In genomic region chr1:147600119-147601111, GRCh38 we compare ENCODE assay signal across 8 cellular contexts. TPM values are rescaled to one million over a fixed set of nuclear protein-coding genes. Genes with fewer than 3 reads are reported as not detected.
DNase-seq lines count a peak whose midpoint lies in the region; ATAC-seq, FAIRE-seq and TF ChIP-seq lines count a peak whose summit lies in the region.

No MANE protein-coding gene starts in this region.

- peaks cover 2% of the 10 kb centered on the region for H3F3A ChIP-seq in neural cell (ENCODE audit: insufficient read depth, low read length, poor library complexity, severe bottlenecking)

- no peaks in the 10 kb centered on the region for H3K27me3 Mint-ChIP-seq in Caco-2 (ENCODE audit: insufficient read depth, unreplicated experiment)

- ATAC-seq in HCT116 = no peak
- no peak for ATAC-seq in HG03439 (IDR thresholded peaks at IDR 0.05; ENCODE audit: unreplicated experiment)
- ATAC-seq in GM21825 (IDR thresholded peaks at IDR 0.05; ENCODE audit: unreplicated experiment) = no peak
- ATAC-seq in HG03196 (IDR thresholded peaks at IDR 0.05; ENCODE audit: unreplicated experiment) = no peak

- H4K20me1 ChIP-seq in HCT116 (ENCODE audit: insufficient read depth) (no peaks in the 10 kb centered on the region), endothelial cell of umbilical vein (replicated peaks; ENCODE audit: control insufficient read depth, extremely low read depth, insufficient read depth, low read length) (no peaks in the 10 kb centered on the region), neural cell (ENCODE audit: insufficient read depth) (no peaks in the 10 kb centered on the region)

- intact Hi-C loops in Caco-2 (cut with micrococcal nuclease; ENCODE audit: unreplicated experiment) (loop anchor here (1.0 kb wide), 2 partner anchors 12 to 25 kb away; no protein-coding TSS in a partner anchor), HCT116 (cut with micrococcal nuclease) (no loop called here), endothelial cell of umbilical vein (cut with micrococcal nuclease) (loop anchor here (1.0 kb wide), 1 partner anchor 27 kb away; no protein-coding TSS in a partner anchor)

- peak overlapping the region; percentile 78 for H3K4me3 Mint-ChIP-seq in Caco-2 (ENCODE audit: unreplicated experiment)

- dilution Hi-C loops in endothelial cell of umbilical vein (cut with MboI; ENCODE audit: extremely low pct_ligation_motif_present, low sequenced_read_pairs) = no loop called here

- RAD21 ChIA-PET in HCT116 (lab: Charles Lee; ENCODE audit: low non-redundant PET in 1 of 2, low total read pairs in 2 of 2, uncharacterized antibody in 2 of 2, unreplicated experiment in 2 of 2) = no interaction called here

- peaks cover 8% of the 10 kb centered on the region for H3K36me3 Mint-ChIP-seq in Caco-2 (ENCODE audit: insufficient read depth, unreplicated experiment)

- H3K27me3 ChIP-seq in Caco-2 (replicated peaks; ENCODE audit: control insufficient read depth, insufficient read depth, low read length) (no peaks in the 10 kb centered on the region), HCT116 (ENCODE audit: insufficient read depth, low read length) (no peaks in the 10 kb centered on the region), endothelial cell of umbilical vein (ENCODE audit: control insufficient read depth in 2 of 2, insufficient read depth in 2 of 2, low read length in 2 of 2) (peaks cover 3 to 4% of the 10 kb centered on the region in 2 experiments), neural cell (ENCODE audit: insufficient read depth, low read depth, low read length) (no peaks in the 10 kb centered on the region)

- no peaks in the 10 kb centered on the region for H3K9me1 ChIP-seq in endothelial cell of umbilical vein (replicated peaks; ENCODE audit: control insufficient read depth, extremely low read depth, insufficient read depth, low read length)

- no peak for TF ChIP-seq EP300 in neural cell (conservative IDR thresholded peaks at IDR 0.05; ENCODE audit: poor library complexity, severe bottlenecking)

- H3K27ac Mint-ChIP-seq in Caco-2 (ENCODE audit: unreplicated experiment) = peak overlapping the region; percentile 59

- POLR2A ChIA-PET in Caco-2 (lab: Charles Lee) (interaction anchor here (0.6 to 1.5 kb wide), 11 partner anchors 11 to 734 kb away, joined by 3 to 32 read pairs (median 4); partner anchors contain the start of gene BCL9), HCT116 (lab: Charles Lee) (interaction anchor here (1.0 kb wide), 1 partner anchor 10 kb away, joined by 4 read pairs; no protein-coding TSS in a partner anchor), endothelial cell of umbilical vein (lab: Charles Lee) (interaction anchor here (0.8 to 2.3 kb wide), 4 partner anchors 59 to 516 kb away, joined by 3 to 20 read pairs (median 4); partner anchors contain the start of gene BCL9)

- H3K4me1 ChIP-seq in Caco-2 (peaks cover 13% of the 10 kb centered on the region), HCT116 (ENCODE audit: control insufficient read depth in 1 of 2, insufficient read depth in 2 of 2, low read length in 2 of 2) (peaks cover 3 to 18% of the 10 kb centered on the region in 2 experiments; a peak in 3 of 4 replicates), endothelial cell of umbilical vein (ENCODE audit: control insufficient read depth, extremely low read depth, insufficient read depth, low read length) (peaks cover 13% of the 10 kb centered on the region)

- DNase-seq in Caco-2 (no peak), HCT116 (ENCODE audit: low read depth, low spot score) (no peak), SK-MEL-5 (ENCODE audit: low read depth, low spot score) (peak; percentile 33), endothelial cell of umbilical vein (ENCODE audit: low read depth, low spot score) (peak; percentile 31)

- H3K4me3 ChIP-seq in Caco-2 (ENCODE audit: low read depth, low read length) (peak overlapping the region; percentile 68), HCT116 (replicated peaks in 1 of 2; ENCODE audit: low read depth in 1 of 2, low read length in 2 of 2) (peak overlapping the region; percentile 53 to 77), endothelial cell of umbilical vein (replicated peaks in 1 of 3; ENCODE audit: insufficient read depth in 1 of 3, low read depth in 1 of 3, low read length in 3 of 3) (peak overlapping the region; percentile 66 to 91 (median 77)), neural cell (ENCODE audit: low read length) (peak overlapping the region; percentile 71)

- CTCF ChIA-PET in Caco-2 (lab: Charles Lee) = interaction anchor here (0.6 to 1.2 kb wide), 7 partner anchors 12 to 93 kb away, joined by 3 to 14 read pairs (median 4); partner anchors contain the start of genes ACP6 and BCL9
- CTCF ChIA-PET in HCT116 (lab: Charles Lee) = no interaction called here
- CTCF ChIA-PET in endothelial cell of umbilical vein (lab: Charles Lee) = interaction anchor here (0.6 to 3.9 kb wide), 14 partner anchors 10 to 327 kb away, joined by 3 to 25 read pairs (median 5); partner anchors contain the start of gene BCL9

- no peak for TF ChIP-seq CTCF in Caco-2 (IDR thresholded peaks at IDR 0.05; ENCODE audit: insufficient read depth in 1 of 2, low read depth in 1 of 2, low read length in 1 of 2, severe bottlenecking in 1 of 2, unreplicated experiment in 1 of 2)
- no peak for TF ChIP-seq CTCF in HCT116 (IDR thresholded peaks at IDR 0.05 in 2 of 3, conservative IDR thresholded peaks at IDR 0.05 in 1 of 3; ENCODE audit: borderline replicate concordance in 1 of 3, insufficient read depth in 1 of 3, low read depth in 2 of 3, low read length in 2 of 3)
- TF ChIP-seq CTCF in endothelial cell of umbilical vein (IDR thresholded peaks at IDR 0.05; ENCODE audit: extremely low read depth in 1 of 2, insufficient read depth in 1 of 2, low read depth in 1 of 2, low read length in 2 of 2) = peak in 1 of 2 donors; percentile 5
- TF ChIP-seq CTCF in neural cell (IDR thresholded peaks at IDR 0.05; ENCODE audit: poor library complexity, severe bottlenecking) = no peak

- FAIRE-seq in endothelial cell of umbilical vein (lab: Jason Lieb, UNC) = peak; percentile 76

- H3K79me2 ChIP-seq in HCT116 (ENCODE audit: insufficient read depth, low read length) (peaks cover 19% of the 10 kb centered on the region), endothelial cell of umbilical vein (ENCODE audit: control insufficient read depth, insufficient read depth, low read length) (no peaks in the 10 kb centered on the region), neural cell (replicated peaks; ENCODE audit: insufficient read depth, low read length) (peaks cover 72% of the 10 kb centered on the region)

- peaks cover 15% of the 10 kb centered on the region for H3K4me1 Mint-ChIP-seq in Caco-2 (ENCODE audit: low read depth, unreplicated experiment)

- no peak for TF ChIP-seq RAD21 in HCT116 (IDR thresholded peaks at IDR 0.05; ENCODE audit: low read depth)
- no peak for TF ChIP-seq RAD21 in neural cell (conservative IDR thresholded peaks at IDR 0.05)

- H3K9me3 ChIP-seq in Caco-2 = no peaks in the 10 kb centered on the region
- H3K9me3 ChIP-seq in HCT116 (ENCODE audit: control insufficient read depth in 1 of 2, insufficient read depth in 1 of 2, low read depth in 1 of 2, low read length in 2 of 2) = no peaks in the 10 kb centered on the region
- H3K9me3 ChIP-seq in endothelial cell of umbilical vein (replicated peaks; ENCODE audit: control insufficient read depth, insufficient read depth, low read length) = no peaks in the 10 kb centered on the region
- no peaks in the 10 kb centered on the region for H3K9me3 ChIP-seq in neural cell (ENCODE audit: low read length)

- H3K4me2 ChIP-seq in HCT116 (ENCODE audit: low read length) (peak overlapping the region; percentile 93), endothelial cell of umbilical vein (ENCODE audit: insufficient read depth, low read length) (peak overlapping the region; percentile 84), neural cell (ENCODE audit: low read length) (peak overlapping the region; percentile 79)

- H3K27ac ChIP-seq in HCT116 (ENCODE audit: low read depth, low read length) = peak overlapping the region; percentile 38; the same call in 1 of the 2 replicates
- H3K27ac ChIP-seq in endothelial cell of umbilical vein (ENCODE audit: insufficient read depth, low read depth, low read length) = peak overlapping the region; percentile 65
- peak overlapping the region; percentile 59 for H3K27ac ChIP-seq in neural cell (ENCODE audit: low read length)

- BruUV-seq in Caco-2 (replicated peaks; lab: Mats Ljungman, UMichigan) (no TSS peak), HCT116 (replicated peaks; lab: Mats Ljungman, UMichigan) (TSS peak; percentile 41), endothelial cell of umbilical vein (replicated peaks; lab: Mats Ljungman, UMichigan) (no TSS peak)

- in situ Hi-C loops in SK-MEL-5 (cut with HindIII; ENCODE audit: low pct_unique_long_range_greater_than_20kb, low sequenced_read_pairs) = no loop called here

- no peaks in the 10 kb centered on the region for H3K9me3 Mint-ChIP-seq in Caco-2 (ENCODE audit: unreplicated experiment)

- no peaks in the 10 kb centered on the region for H3K9me2 ChIP-seq in HCT116 (ENCODE audit: insufficient read depth)
- no peaks in the 10 kb centered on the region for H3K9me2 ChIP-seq in neural cell (ENCODE audit: insufficient read depth, low read length)

- H3K9ac ChIP-seq in HCT116 (ENCODE audit: low read length) (peak overlapping the region; percentile 69), endothelial cell of umbilical vein (replicated peaks; ENCODE audit: extremely low read depth, insufficient read depth, low read length) (peak overlapping the region; percentile 71), neural cell (ENCODE audit: low read length) (peak overlapping the region; percentile 74)

- no peak overlapping the region for H2AFZ ChIP-seq in HCT116 (ENCODE audit: low read depth, low read length, poor library complexity, severe bottlenecking)
- peak overlapping the region; percentile 27 for H2AFZ ChIP-seq in endothelial cell of umbilical vein (ENCODE audit: low read depth, low read length)
- no peak overlapping the region for H2AFZ ChIP-seq in neural cell (ENCODE audit: low read depth, low read length)

- TF ChIP-seq POLR2A in HCT116 (IDR thresholded peaks at IDR 0.05; ENCODE audit: borderline replicate concordance, extremely low read depth, insufficient read depth, insufficient read length) = no peak
- TF ChIP-seq POLR2A in endothelial cell of umbilical vein (IDR thresholded peaks at IDR 0.05; ENCODE audit: low read depth, low read length) = no peak

- H3K36me3 ChIP-seq in Caco-2 (ENCODE audit: control insufficient read depth, insufficient read depth, low read length) (no peaks in the 10 kb centered on the region; the same call in 1 of the 2 replicates), HCT116 (ENCODE audit: control insufficient read depth in 1 of 2, insufficient read depth in 2 of 2, low read length in 2 of 2) (0 out of 4 replicates have a peak, but pooled peaks cover 0 to 2% of the 10 kb centered on the region in 2 experiments), endothelial cell of umbilical vein (ENCODE audit: control insufficient read depth in 2 of 2, extremely low read depth in 1 of 2, insufficient read depth in 2 of 2, low read length in 2 of 2) (no peaks in the 10 kb centered on the region), neural cell (ENCODE audit: insufficient read depth, low read length) (no peaks in the 10 kb centered on the region)

RNA-seq across cellular contexts. Expression of gene BCL9, which starts 59.1 kb away (rescaled TPM):
- total RNA-seq in Caco-2 (2022) (18.0 and 18.4 TPM in 2 replicates), HCT116 (2021; ENCODE audit: unreplicated experiment) (31.5 TPM), endothelial cell of umbilical vein (16.4 and 18.4 TPM in 2 replicates)
- polyA plus RNA-seq in HCT116 (2012) = 11.5 and 14.6 TPM in 2 replicates
- 12.4 and 18.2 TPM in 2 replicates for total RNA-seq in SK-MEL-5 (2014; rRNA removed; shearing (Covaris generic))
- 69.5 and 74.6 TPM in 2 replicates for polyA plus RNA-seq in SK-MEL-5 (2015; cell fraction: cytosol; rRNA removed)
- 22.7 and 45.4 TPM in 2 replicates for polyA plus RNA-seq in SK-MEL-5 (2015; cell fraction: nucleus; rRNA removed)
- polyA plus RNA-seq in endothelial cell of umbilical vein (5.2 and 7.1 TPM in 2 replicates), neural cell (10.9 and 14.9 TPM in 2 replicates)
- 7.5 TPM in 2 replicates for polyA plus RNA-seq in endothelial cell of umbilical vein (2011; cell fraction: cytosol; rRNA removed)
- 8.5 and 10.8 TPM in 2 replicates for polyA plus RNA-seq in endothelial cell of umbilical vein (2011; cell fraction: nucleus; rRNA removed)
- polyA plus RNA-seq in endothelial cell of umbilical vein (2012) = 7.1 and 9.4 TPM in 2 replicates
- polyA minus RNA-seq in endothelial cell of umbilical vein (8.8 and 9.4 TPM in 2 replicates), neural cell (27.8 and 48.2 TPM in 2 replicates)
- polyA minus RNA-seq in endothelial cell of umbilical vein (2011; cell fraction: cytosol; rRNA and poly(A)+ RNA removed) = 3.5 TPM
- 8.8 and 13.1 TPM in 2 replicates for polyA minus RNA-seq in endothelial cell of umbilical vein (2011; cell fraction: nucleus; rRNA and poly(A)+ RNA removed)

Comparison
In these comparisons a context has a peak if more than half of its experiments do, and no peak if none do; other contexts are left out.
1. DNase-seq: peak in SK-MEL-5 (single experiment) and endothelial cell of umbilical vein (single experiment); none in Caco-2 (0 of 2) and HCT116 (single experiment).
2. Peak in every context shown above with its lines, with median percentiles within 50 percentile points of each other: H3K4me3 ChIP-seq, H3K27ac ChIP-seq, H3K4me2 ChIP-seq and H3K9ac ChIP-seq.